34 cellular contexts compared by ENCODE assay signal in genomic region chr1:180603850-180604226, GRCh38. TPM values are rescaled to one million over a fixed set of nuclear protein-coding genes. Genes with fewer than 3 reads are reported as not detected.
"Had no signal": no experiment of that assay in that cellular context is flagged by ENCODE, and none has a peak within 500 bp of the region (broad histone marks: within the 10 kb centered on the region; RNA-seq: fewer than 3 reads in every experiment).

No MANE protein-coding gene starts in this region.

- ATAC-seq: activated CD8-positive, alpha-beta memory T cell treated with anti-CD3 and anti-CD28 coated beads, Interleukin-2, amount 10 ng/mL, durations not matched to agents 7 days and 5 days; PC-3 had no signal

- H3K27me3 ChIP-seq: MG63, Peyer's patch had no signal

- H3K9me3 ChIP-seq: MG63, Peyer's patch had no signal

- H3K27me3 Mint-ChIP-seq: activated naive CD8-positive, alpha-beta T cell treated with anti-CD3 and anti-CD28 coated beads for 36 hours had no signal

- H3K4me1 Mint-ChIP-seq: activated CD4-positive, alpha-beta memory T cell treated with anti-CD3 and anti-CD28 coated beads, Interleukin-2, amount 10 ng/mL, durations not matched to agents 7 days and 5 days; activated CD8-positive, alpha-beta memory T cell treated with anti-CD3 and anti-CD28 coated beads, Interleukin-2, amount 10 ng/mL, durations not matched to agents 7 days and 5 days; activated naive CD8-positive, alpha-beta T cell treated with anti-CD3 and anti-CD28 coated beads for 36 hours had no signal

- H3K4me3 ChIP-seq: MG63, Peyer's patch had no signal

- H3K9me3 Mint-ChIP-seq: activated CD4-positive, alpha-beta memory T cell treated with anti-CD3 and anti-CD28 coated beads, Interleukin-2, amount 10 ng/mL, durations not matched to agents 7 days and 5 days; activated naive CD8-positive, alpha-beta T cell treated with anti-CD3 and anti-CD28 coated beads for 36 hours had no signal

- DNase-seq: activated CD4-positive, alpha-beta memory T cell treated with anti-CD3 and anti-CD28 coated beads, Interleukin-2, amount 10 ng/mL, durations not matched to agents 7 days and 5 days; activated CD4-positive, alpha-beta T cell treated with anti-CD3 and anti-CD28 coated beads for 1 hour; activated CD4-positive, alpha-beta T cell treated with anti-CD3 and anti-CD28 coated beads for 48 hours; activated CD4-positive, CD25-positive, alpha-beta regulatory T cell; activated CD8-positive, alpha-beta memory T cell treated with anti-CD3 and anti-CD28 coated beads for 24 hours; activated CD8-positive, alpha-beta memory T cell treated with anti-CD3 and anti-CD28 coated beads, Interleukin-2, amount 10 ng/mL, durations not matched to agents 7 days and 5 days; activated CD8-positive, alpha-beta memory T cell treated with anti-CD3 and anti-CD28 coated beads, Interleukin-2, amount 50 U/mL, for 48 hours; activated effector memory CD4-positive, alpha-beta T cell treated with Interleukin-2 at 50 U/mL for 16 hours; activated naive CD4-positive, alpha-beta T cell treated with anti-CD3 and anti-CD28 coated beads, Interleukin-2, amount 50 U/mL, for 16 hours; activated naive CD8-positive, alpha-beta T cell treated with anti-CD3 and anti-CD28 coated beads for 36 hours; activated T-cell treated with anti-CD3 and anti-CD28 coated beads, Interleukin-2, amount 50 U/mL, for 48 hours; amniotic stem cell; aorta; caudate nucleus; Karpas-422; KBM-7; MG63; NCI-H1048; NCI-H1105 treated with DMSO at 0.1 percent for 48 hours; NCI-H1436; NCI-H1694; NCI-H1930; NCI-H2081 treated with DMSO at 0.1 percent for 48 hours; NCI-H226; NCI-H524 treated with DMSO at 0.1 percent for 48 hours; PC-3; Peyer's patch; RPMI8226; SW 1271; T-helper 1 cell; T-helper 2 cell; T1000; WERI-Rb-1 had no signal

- H3K36me3 Mint-ChIP-seq: activated CD8-positive, alpha-beta memory T cell treated with anti-CD3 and anti-CD28 coated beads, Interleukin-2, amount 10 ng/mL, durations not matched to agents 7 days and 5 days; activated naive CD8-positive, alpha-beta T cell treated with anti-CD3 and anti-CD28 coated beads for 36 hours had no signal

- H3K27ac ChIP-seq: Peyer's patch, WERI-Rb-1 had no signal

- H3K36me3 ChIP-seq: MG63, Peyer's patch, WERI-Rb-1 had no signal

- H3K4me3 Mint-ChIP-seq: activated CD4-positive, alpha-beta memory T cell treated with anti-CD3 and anti-CD28 coated beads, Interleukin-2, amount 10 ng/mL, durations not matched to agents 7 days and 5 days; activated CD8-positive, alpha-beta memory T cell treated with anti-CD3 and anti-CD28 coated beads, Interleukin-2, amount 10 ng/mL, durations not matched to agents 7 days and 5 days; activated naive CD8-positive, alpha-beta T cell treated with anti-CD3 and anti-CD28 coated beads for 36 hours had no signal

- H3K27ac Mint-ChIP-seq: activated CD4-positive, alpha-beta memory T cell treated with anti-CD3 and anti-CD28 coated beads, Interleukin-2, amount 10 ng/mL, durations not matched to agents 7 days and 5 days; activated CD8-positive, alpha-beta memory T cell treated with anti-CD3 and anti-CD28 coated beads, Interleukin-2, amount 10 ng/mL, durations not matched to agents 7 days and 5 days; activated naive CD8-positive, alpha-beta T cell treated with anti-CD3 and anti-CD28 coated beads for 36 hours had no signal

RNA-seq across cellular contexts. Expression of gene OVAAL, which starts 45.1 kb away (rescaled TPM):
- total RNA-seq: activated CD4-positive, alpha-beta memory T cell treated with anti-CD3 and anti-CD28 coated beads, Interleukin-2, amount 10 ng/mL, durations not matched to agents 7 days and 5 days; activated CD8-positive, alpha-beta memory T cell treated with anti-CD3 and anti-CD28 coated beads, Interleukin-2, amount 10 ng/mL, durations not matched to agents 7 days and 5 days; activated naive CD8-positive, alpha-beta T cell treated with anti-CD3 and anti-CD28 coated beads for 36 hours; aorta; NCI-H460; PC-3; Peyer's patch had no signal
- polyA plus RNA-seq: aorta had no signal
